21 cellular contexts compared by ENCODE assay signal in genomic region chr1:177786346-177786745, GRCh38.
"Had no signal": no experiment of that assay in that cellular context is flagged by ENCODE, and none has a peak within 500 bp of the region (broad histone marks: within the 10 kb centered on the region; RNA-seq: fewer than 3 reads in every experiment).

No MANE protein-coding gene starts in this region.

- H3K36me3 Mint-ChIP-seq: IgD-negative memory B cell had no signal

- H3K4me2 ChIP-seq: KMS-11, SK-N-SH had no signal

- H3K9ac ChIP-seq: KMS-11, SK-N-SH had no signal

- H3K27ac Mint-ChIP-seq: IgD-negative memory B cell had no signal

- H3K4me1 Mint-ChIP-seq: IgD-negative memory B cell had no signal

- H3K4me3 ChIP-seq: K562 had no signal

- H3K27ac ChIP-seq: HL-60, KMS-11, RWPE1 had no signal

- DNase-seq: Kasumi-1, MM.1S, NCI-H1092 treated with DMSO at 0.1 percent for 48 hours, NCI-H1436, NCI-H187, NCI-H2029, NCI-H2081 treated with DMSO at 0.1 percent for 48 hours, NCI-H2171, NCI-H226, NCI-H446, NCI-H510A, NCI-H524 treated with DMSO at 0.1 percent for 48 hours, NCI-H69, NCI-H774, SHP77, SK-N-SH had no signal

- H3K9me3 ChIP-seq: SK-N-SH had no signal

- H3K9me3 Mint-ChIP-seq: IgD-negative memory B cell had no signal
